ENCODE assay signal across 8 cellular contexts in the genomic region with DNA sequence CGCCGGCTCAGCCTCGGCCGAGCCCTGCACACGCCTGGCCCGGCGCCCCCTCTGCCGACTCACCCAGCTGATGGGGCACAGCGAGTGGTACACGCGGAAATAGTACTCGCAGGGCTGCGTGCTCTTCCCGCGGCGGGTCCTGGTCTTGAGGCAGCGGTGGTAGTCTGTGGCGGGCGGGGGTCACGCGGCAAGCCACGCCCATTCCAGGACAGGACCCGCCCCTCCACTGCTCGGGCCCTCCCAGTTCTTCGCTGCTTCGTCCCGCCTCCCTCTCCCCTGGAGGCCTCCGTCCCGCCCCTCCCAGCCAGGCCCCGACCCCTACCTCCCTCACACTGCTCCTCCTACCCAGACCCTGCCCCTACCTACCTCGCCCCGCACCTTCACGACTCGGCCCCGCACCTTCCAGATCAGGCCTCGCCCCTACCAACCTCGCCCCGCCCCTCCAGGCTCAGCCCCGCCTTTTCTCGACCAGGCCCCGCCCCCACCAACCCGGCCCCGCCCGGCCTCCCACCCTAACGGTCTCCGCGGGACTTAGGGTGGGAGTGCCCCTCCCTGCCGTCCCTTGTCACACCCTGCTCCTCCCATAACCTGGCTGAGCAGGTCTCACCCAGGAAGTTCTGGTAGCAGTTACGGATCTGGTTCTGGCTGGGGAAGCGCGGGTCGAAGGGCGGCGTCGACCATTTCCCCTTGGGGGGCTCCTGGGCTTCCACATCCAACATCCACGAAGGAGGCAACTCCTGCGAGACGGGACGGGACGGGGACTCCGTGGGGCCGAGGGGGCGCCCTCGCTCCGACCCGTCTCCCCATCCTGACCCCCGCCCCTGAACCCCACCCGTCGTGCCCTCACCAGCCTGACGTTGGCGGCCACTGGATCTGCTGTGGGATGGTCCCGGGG. TPM values are rescaled to one million over a fixed set of nuclear protein-coding genes. Genes with fewer than 3 reads are reported as not detected.
DNase-seq lines count a peak whose midpoint lies in the region; ATAC-seq and TF ChIP-seq lines count a peak whose summit lies in the region.

No MANE protein-coding gene starts in this region.

- peak overlapping the region; percentile 75 for H3K23ac ChIP-seq in neuronal stem cell (ENCODE audit: low read depth, low read length, poor library complexity)

- peak overlapping the region; percentile 89 for H3K4me2 ChIP-seq in PC-9
- peak overlapping the region; percentile 80 for H3K4me2 ChIP-seq in neuronal stem cell (ENCODE audit: insufficient read depth, low read length, poor library complexity, severe bottlenecking)

- no peak overlapping the region for H2BK120ac ChIP-seq in neuronal stem cell (ENCODE audit: low read depth, low read length)

- H2AFZ ChIP-seq in PC-9 (peak overlapping the region; percentile 76), neuronal stem cell (ENCODE audit: low read length) (peak overlapping the region; percentile 90)

- DNase-seq in SIG-M5 treated with dmso at 0.1 percent for 504 hours (lab: John Stamatoyannopoulos, UW; ENCODE audit: unreplicated experiment) (peak; percentile 41), SIG-M5 (lab: John Stamatoyannopoulos, UW) (no peak), PC-9 (peak; percentile 52 to 85), fibroblast of the conjunctiva (ENCODE audit: low read depth) (peak; percentile 26), neuronal stem cell (ENCODE audit: low spot score) (no peak), upper lobe of right lung (peak; percentile 86), GF-D8 (lab: John Stamatoyannopoulos, UW) (no peak)
- peak; percentile 57 for DNase-seq in activated effector memory CD4-positive, alpha-beta T cell treated with Interleukin-2 at 50 U/mL for 16 hours

- H4K20me1 ChIP-seq in PC-9 (ENCODE audit: insufficient read depth): no peaks in the 10 kb centered on the region

- no peaks in the 10 kb centered on the region for H3K9me2 ChIP-seq in PC-9 (ENCODE audit: insufficient read depth)

- peak overlapping the region; percentile 84 for H2BK15ac ChIP-seq in neuronal stem cell (ENCODE audit: low read length)

- WGBS in neuronal stem cell (ENCODE audit: extremely low coverage in 2 of 2, insufficient read length in 2 of 2, insufficient replicate concordance in 1 of 2), 2 donors: no CpG with 5 or more reads among the region's 72 CpGs

- intact Hi-C loops in PC-9 (cut with micrococcal nuclease; ENCODE audit: unreplicated experiment) (no loop called here), upper lobe of right lung (cut with DNase I) (no loop called here)

- peak overlapping the region; percentile 89 for H2AK5ac ChIP-seq in neuronal stem cell (ENCODE audit: low read depth, low read length)

- peak overlapping the region; percentile 72 for H3K4me3 ChIP-seq in PC-9
- peak overlapping the region; percentile 44 to 81 for H3K4me3 ChIP-seq in neuronal stem cell (ENCODE audit: low read length in 2 of 2)
- peak overlapping the region; percentile 46 for H3K4me3 ChIP-seq in upper lobe of right lung

- H3K18ac ChIP-seq in neuronal stem cell (ENCODE audit: low read length): peak overlapping the region; percentile 96

- H3K27me3 ChIP-seq in PC-9 (ENCODE audit: insufficient read depth, low read depth): peaks cover 5% of the 10 kb centered on the region
- peaks cover 7 to 65% (median 56%) of the 10 kb centered on the region in 3 experiments for H3K27me3 ChIP-seq in neuronal stem cell (ENCODE audit: control insufficient read depth in 3 of 3, insufficient read depth in 3 of 3, low read depth in 1 of 3, low read length in 3 of 3)
- peaks cover 40% of the 10 kb centered on the region for H3K27me3 ChIP-seq in upper lobe of right lung

- H3K9me3 ChIP-seq in PC-9 (ENCODE audit: insufficient read depth, low read depth) (no peaks in the 10 kb centered on the region), neuronal stem cell (replicated peaks in 1 of 2; ENCODE audit: control insufficient read depth in 2 of 2, insufficient read depth in 1 of 2, low read depth in 1 of 2, low read length in 2 of 2) (no peaks in the 10 kb centered on the region), upper lobe of right lung (no peaks in the 10 kb centered on the region)

- CTCF ChIA-PET in PC-9 (lab: Charles Lee): interaction anchor here (0.6 to 0.9 kb wide), 3 partner anchors 9 to 176 kb away, joined by 3 to 4 read pairs (median 4); no protein-coding TSS in a partner anchor

- no peak overlapping the region for H3K4ac ChIP-seq in neuronal stem cell (ENCODE audit: low read length)

- H3K9ac ChIP-seq in neuronal stem cell (ENCODE audit: low read depth, low read length, poor library complexity): peak overlapping the region; percentile 92

- H4K91ac ChIP-seq in neuronal stem cell (ENCODE audit: low read depth, low read length, poor library complexity): no peak overlapping the region

- H3K14ac ChIP-seq in neuronal stem cell (ENCODE audit: low read length): peak overlapping the region; percentile 44

- no peaks in the 10 kb centered on the region for H3K36me3 ChIP-seq in PC-9 (ENCODE audit: low read depth)
- H3K36me3 ChIP-seq in neuronal stem cell (replicated peaks in 1 of 2; ENCODE audit: control insufficient read depth in 2 of 2, insufficient read depth in 2 of 2, low read length in 2 of 2): no peaks in the 10 kb centered on the region
- H3K36me3 ChIP-seq in upper lobe of right lung: no peaks in the 10 kb centered on the region

- H3K4me1 ChIP-seq in PC-9 (replicated peaks; ENCODE audit: insufficient read depth): peaks cover 47% of the 10 kb centered on the region
- H3K4me1 ChIP-seq in neuronal stem cell (ENCODE audit: control insufficient read depth in 2 of 2, insufficient read depth in 1 of 2, low read depth in 1 of 2, low read length in 2 of 2): peaks cover 7 to 12% of the 10 kb centered on the region in 2 donors
- H3K4me1 ChIP-seq in upper lobe of right lung: peaks cover 14% of the 10 kb centered on the region

- H2BK5ac ChIP-seq in neuronal stem cell (ENCODE audit: low read length): peak overlapping the region; percentile 35

- H2BK12ac ChIP-seq in neuronal stem cell (ENCODE audit: low read length): no peak overlapping the region

- no peaks in the 10 kb centered on the region for H3K79me2 ChIP-seq in PC-9 (ENCODE audit: low read depth)

- POLR2A ChIA-PET in PC-9 (lab: Charles Lee; ENCODE audit: unreplicated experiment): interaction anchor here (1.2 kb wide), 1 partner anchor 15 kb away, joined by 7 read pairs; the partner anchor contains the start of gene KMT5C

- H3K79me1 ChIP-seq in neuronal stem cell (ENCODE audit: low read depth, low read length): no peaks in the 10 kb centered on the region

- no peak for TF ChIP-seq CTCF in PC-9 (conservative IDR thresholded peaks at IDR 0.05)
- no peak for TF ChIP-seq CTCF in upper lobe of right lung (IDR thresholded peaks at IDR 0.05)

- no peak overlapping the region for H4K8ac ChIP-seq in neuronal stem cell (ENCODE audit: low read depth, low read length)

- BruUV-seq in PC-9 (replicated peaks; lab: Mats Ljungman, UMichigan): no TSS peak

- no peak overlapping the region for H3K27ac ChIP-seq in PC-9
- H3K27ac ChIP-seq in neuronal stem cell (replicated peaks; ENCODE audit: low read length): no peak overlapping the region
- H3K27ac ChIP-seq in upper lobe of right lung: no peak overlapping the region

- H3F3A ChIP-seq in PC-9 (ENCODE audit: insufficient read depth, low read depth): peaks cover 36% of the 10 kb centered on the region

- peak; percentile 91 for ATAC-seq in upper lobe of right lung

RNA-seq across cellular contexts. Expression of gene COX6B2, which starts 0.5 kb away (rescaled TPM):
- total RNA-seq in PC-9 (2021): 3.3 and 3.7 TPM in 2 replicates
- polyA plus RNA-seq in neuronal stem cell (2013, experiment 1 of 2): 0.81 TPM
- 0.71 TPM for polyA plus RNA-seq in neuronal stem cell (2013, experiment 2 of 2)
- total RNA-seq in upper lobe of right lung: not detected

RNA-seq across cellular contexts. Expression of gene GARIN5B, which starts 9.0 kb away (rescaled TPM):
- total RNA-seq in PC-9 (2021): 0.11 TPM in 1 of 2 replicates, not detected in the other
- 0.08 TPM for polyA plus RNA-seq in neuronal stem cell (2013, experiment 1 of 2)
- polyA plus RNA-seq in neuronal stem cell (2013, experiment 2 of 2): 0.08 TPM
- not detected for total RNA-seq in upper lobe of right lung

RNA-seq across cellular contexts. Expression of gene KMT5C, which starts 14.4 kb away (rescaled TPM):
- 71.6 and 80.7 TPM in 2 replicates for total RNA-seq in PC-9 (2021)
- 46.5 TPM for polyA plus RNA-seq in neuronal stem cell (2013, experiment 1 of 2)
- 47.0 TPM for polyA plus RNA-seq in neuronal stem cell (2013, experiment 2 of 2)
- 11.7 TPM for total RNA-seq in upper lobe of right lung

RNA-seq across cellular contexts. Expression of gene IL11, which starts 16.2 kb away (rescaled TPM):
- 4.1 and 6.6 TPM in 2 replicates for total RNA-seq in PC-9 (2021)
- 1.1 TPM for polyA plus RNA-seq in neuronal stem cell (2013, experiment 1 of 2)
- 1.1 TPM for polyA plus RNA-seq in neuronal stem cell (2013, experiment 2 of 2)
- 0.84 TPM for total RNA-seq in upper lobe of right lung

RNA-seq across cellular contexts. Expression of gene TMEM190, which starts 22.6 kb away (rescaled TPM):
- not detected in 2 replicates for total RNA-seq in PC-9 (2021)
- 0.85 TPM for polyA plus RNA-seq in neuronal stem cell (2013, experiment 1 of 2)
- polyA plus RNA-seq in neuronal stem cell (2013, experiment 2 of 2): 0.46 TPM
- total RNA-seq in upper lobe of right lung: not detected

Comparison
In these comparisons a context has a peak if more than half of its experiments do, and no peak if none do; other contexts are left out.
1. DNase-seq: peak in SIG-M5 treated with dmso at 0.1 percent for 504 hours (single experiment), PC-9 (2 of 2), activated effector memory CD4-positive, alpha-beta T cell treated with Interleukin-2 at 50 U/mL for 16 hours (single experiment), fibroblast of the conjunctiva (single experiment) and upper lobe of right lung (single experiment); none in SIG-M5 (single experiment), neuronal stem cell (single experiment) and GF-D8 (single experiment).
2. Peak in every context shown above with its lines, with median percentiles within 50 percentile points of each other: H3K4me3 ChIP-seq.